In genomic region chr5:158180407-158180806, GRCh38 we compare ENCODE assay signal across 10 cellular contexts.
"Had no signal": no experiment of that assay in that cellular context is flagged by ENCODE, and none has a peak within 500 bp of the region (broad histone marks: within the 10 kb centered on the region; RNA-seq: fewer than 3 reads in every experiment).

No MANE protein-coding gene starts in this region.

- H3K27me3 Mint-ChIP-seq: IgD-negative memory B cell had no signal

- DNase-seq: GM23248, GOT3, H7, HFFc6, KBM-7 had no signal

- H3K9me3 ChIP-seq: HAP-1 had no signal

- H3K36me3 Mint-ChIP-seq: IgD-negative memory B cell had no signal

- H3K9ac ChIP-seq: GM23248 had no signal

- H3K27ac Mint-ChIP-seq: HFFc6 had no signal

- H3K9me3 Mint-ChIP-seq: IgD-negative memory B cell had no signal

- H3K4me3 ChIP-seq: GM23248, HAP-1 had no signal

- H3K4me1 Mint-ChIP-seq: IgD-negative memory B cell had no signal

- ATAC-seq: HCT116, HepG2 had no signal

- H3K36me3 ChIP-seq: HAP-1 had no signal

- H3K4me3 Mint-ChIP-seq: HFFc6, IgD-negative memory B cell had no signal

- H3K4me1 ChIP-seq: HAP-1 had no signal

- H3K27ac ChIP-seq: GM23248, HL-60 had no signal
